1 cellular context compared by ENCODE assay signal in genomic region chr16:589658-590159, GRCh38.
TF ChIP-seq lines count a peak whose summit lies in the region.

Gene RAB40C (plus strand): TSS chr16:590066. CDS start chr16:590292, 226 bp downstream.

TF ChIP-seq in HepG2, 621 proteins besides CTCF, POLR2A, EP300 and RAD21 (continued from another document and continues in another):
- no peak for TF ChIP-seq ZNF407 (CRISPR knock-in tag; IDR thresholded peaks at IDR 0.05; ENCODE audit: not compliant biosample characterization)
- no peak; the same call in 1 of the 2 replicates for TF ChIP-seq HBP1 (CRISPR knock-in tag; IDR thresholded peaks at IDR 0.05; ENCODE audit: low read depth)
- TF ChIP-seq NFYB (CRISPR knock-in tag; IDR thresholded peaks at IDR 0.05): peak; percentile 77
- no peak for TF ChIP-seq RFX3 (CRISPR knock-in tag; IDR thresholded peaks at IDR 0.05)
- TF ChIP-seq RFX5 (IDR thresholded peaks at IDR 0.05; ENCODE audit: low read depth, low read length): peak; percentile 93
- no peak for TF ChIP-seq E2F2 (CRISPR knock-in tag; IDR thresholded peaks at IDR 0.05; ENCODE audit: borderline replicate concordance)
- TF ChIP-seq ARHGAP35 (CRISPR knock-in tag; IDR thresholded peaks at IDR 0.05; ENCODE audit: borderline replicate concordance): no peak
- peak; percentile 64 for TF ChIP-seq GABPA (IDR thresholded peaks at IDR 0.05; ENCODE audit: low read depth, low read length)
- peak; percentile 65 for TF ChIP-seq GABPA (CRISPR knock-in tag; IDR thresholded peaks at IDR 0.05; ENCODE audit: low read depth)
- TF ChIP-seq ZNF503 (CRISPR knock-in tag; IDR thresholded peaks at IDR 0.05): no peak
- no peak for TF ChIP-seq MATR3 (CRISPR knock-in tag; IDR thresholded peaks at IDR 0.05)
- TF ChIP-seq JUNB (CRISPR knock-in tag; IDR thresholded peaks at IDR 0.05; ENCODE audit: borderline replicate concordance): no peak
- no peak for TF ChIP-seq ZMYM4 (CRISPR knock-in tag; IDR thresholded peaks at IDR 0.05)
- no peak for TF ChIP-seq HNRNPH1 (optimal IDR thresholded peaks at IDR 0.05; ENCODE audit: low read depth, low read length)
- no peak for TF ChIP-seq HOXA3 (CRISPR knock-in tag; IDR thresholded peaks at IDR 0.05)
- TF ChIP-seq ZNF574 (CRISPR knock-in tag; IDR thresholded peaks at IDR 0.05): no peak
- no peak for TF ChIP-seq ZMYM2 (CRISPR knock-in tag; IDR thresholded peaks at IDR 0.05)
- TF ChIP-seq REXO4 (CRISPR knock-in tag; IDR thresholded peaks at IDR 0.05; ENCODE audit: borderline replicate concordance): no peak
- TF ChIP-seq ZNF136 (CRISPR knock-in tag; IDR thresholded peaks at IDR 0.05; ENCODE audit: low read depth): 0 out of 2 replicates have a peak, but pooled peaks have one; percentile 33
- TF ChIP-seq TP53 (CRISPR knock-in tag; conservative IDR thresholded peaks at IDR 0.05): no peak
- no peak for TF ChIP-seq JDP2 (CRISPR knock-in tag; IDR thresholded peaks at IDR 0.05; ENCODE audit: borderline replicate concordance)
- TF ChIP-seq SMAD9 (CRISPR knock-in tag; IDR thresholded peaks at IDR 0.05): no peak
- 0 out of 2 replicates have a peak, but pooled peaks have one; percentile 6 for TF ChIP-seq KLF9 (CRISPR knock-in tag; IDR thresholded peaks at IDR 0.05; ENCODE audit: low read depth)
- no peak for TF ChIP-seq ZNF557 (CRISPR knock-in tag; IDR thresholded peaks at IDR 0.05)
- no peak for TF ChIP-seq FOXK2 (IDR thresholded peaks at IDR 0.05)
- no peak for TF ChIP-seq ZNF564 (CRISPR knock-in tag; IDR thresholded peaks at IDR 0.05)
- TF ChIP-seq MEF2D (CRISPR knock-in tag; IDR thresholded peaks at IDR 0.05): 0 out of 2 replicates have a peak, but pooled peaks have one; percentile 20
- TF ChIP-seq ZNF605 (CRISPR knock-in tag; IDR thresholded peaks at IDR 0.05): no peak; the same call in 1 of the 2 replicates
- no peak for TF ChIP-seq CSRNP2 (CRISPR knock-in tag; conservative IDR thresholded peaks at IDR 0.05; ENCODE audit: low read depth)
- TF ChIP-seq ZNF431 (CRISPR knock-in tag; IDR thresholded peaks at IDR 0.05; ENCODE audit: borderline replicate concordance, low read depth): 0 out of 2 replicates have a peak, but pooled peaks have one; percentile 0
- TF ChIP-seq SALL1 (CRISPR knock-in tag; IDR thresholded peaks at IDR 0.05): peak; percentile 4; the same call in 1 of the 2 replicates
- peak; percentile 61; the same call in 1 of the 2 replicates for TF ChIP-seq ZNF274 (CRISPR knock-in tag; IDR thresholded peaks at IDR 0.05)
- no peak for TF ChIP-seq KDM5A (IDR thresholded peaks at IDR 0.05; ENCODE audit: borderline replicate concordance, low read length)
- TF ChIP-seq KAT7 (CRISPR knock-in tag; IDR thresholded peaks at IDR 0.05; ENCODE audit: borderline replicate concordance): no peak
- no peak for TF ChIP-seq ZNF333 (CRISPR knock-in tag; IDR thresholded peaks at IDR 0.05; ENCODE audit: borderline replicate concordance)
- no peak for TF ChIP-seq RBAK (CRISPR knock-in tag; IDR thresholded peaks at IDR 0.05)
- TF ChIP-seq IRF9 (CRISPR knock-in tag; IDR thresholded peaks at IDR 0.05; ENCODE audit: borderline replicate concordance): no peak
- TF ChIP-seq ZGPAT (CRISPR knock-in tag; IDR thresholded peaks at IDR 0.05): no peak
- no peak for TF ChIP-seq BRD4 (CRISPR knock-in tag; IDR thresholded peaks at IDR 0.05)
- no peak for TF ChIP-seq CCAR2 (optimal IDR thresholded peaks at IDR 0.05; ENCODE audit: low read depth, low read length)
- TF ChIP-seq KMT2B (CRISPR knock-in tag; IDR thresholded peaks at IDR 0.05): peak; percentile 17; the same call in 1 of the 2 replicates
- TF ChIP-seq SRY (CRISPR knock-in tag; IDR thresholded peaks at IDR 0.05): no peak
